Comparison of ENCODE assay signal across 8 cellular contexts in genomic region chr15:91268510-91268909, GRCh38.
DNase-seq lines count a peak whose midpoint lies in the region; ATAC-seq and TF ChIP-seq lines count a peak whose summit lies in the region.

No MANE protein-coding gene starts in this region.

- no peak overlapping the region for H3K9ac ChIP-seq in mesendoderm (ENCODE audit: low read length)

- no peak overlapping the region for H3K56ac ChIP-seq in mesendoderm (ENCODE audit: low read length)

- H4K8ac ChIP-seq in mesendoderm (ENCODE audit: low read depth, low read length) = no peak overlapping the region

- ATAC-seq in HG03520 (IDR thresholded peaks at IDR 0.05; ENCODE audit: unreplicated experiment) (peak; percentile 62), HG02981 (IDR thresholded peaks at IDR 0.05; ENCODE audit: unreplicated experiment) (no peak), GM19324 (IDR thresholded peaks at IDR 0.05; ENCODE audit: low FRiP score, unreplicated experiment) (no peak), HG03045 (IDR thresholded peaks at IDR 0.05; ENCODE audit: unreplicated experiment) (no peak)

- H3K4me2 ChIP-seq in mesendoderm (ENCODE audit: low read length) = no peak overlapping the region

- no peak overlapping the region for H3K18ac ChIP-seq in mesendoderm (ENCODE audit: low read length)

- H3K4me1 ChIP-seq in mesendoderm (ENCODE audit: control insufficient read depth, low read depth, low read length) = no peaks in the 10 kb centered on the region

- no peak overlapping the region for H3K4ac ChIP-seq in mesendoderm (ENCODE audit: low read depth, low read length)

- no peak overlapping the region for H2AK5ac ChIP-seq in mesendoderm (ENCODE audit: low read length)

- no peak overlapping the region for H2BK5ac ChIP-seq in mesendoderm (ENCODE audit: low read length)

- no CpG with 5 or more reads among the region's 11 CpGs for WGBS in mesendoderm (ENCODE audit: extremely low coverage, insufficient coverage, low lambda C conversion rate)

- H3K27ac ChIP-seq in mesendoderm (ENCODE audit: low read depth, low read length) = no peak overlapping the region

- H2BK15ac ChIP-seq in mesendoderm (replicated peaks; ENCODE audit: low read depth) = no peak overlapping the region

- no peaks in the 10 kb centered on the region for H3K27me3 ChIP-seq in mesendoderm (ENCODE audit: insufficient read depth, low read length, poor library complexity)

- H3K4me3 ChIP-seq in WI38 (ENCODE audit: low read depth, low read length) (no peak overlapping the region), mesendoderm (ENCODE audit: low read length) (no peak overlapping the region)

- H4K5ac ChIP-seq in mesendoderm (ENCODE audit: low read length) = no peak overlapping the region

- TF ChIP-seq CTCF in WI38 (IDR thresholded peaks at IDR 0.05; ENCODE audit: low read depth, low read length) = peak; percentile 12; the same call in 1 of the 2 replicates

- no peak overlapping the region for H2BK120ac ChIP-seq in mesendoderm (ENCODE audit: low read depth, low read length)

- no peaks in the 10 kb centered on the region for H3K36me3 ChIP-seq in mesendoderm (ENCODE audit: control insufficient read depth, insufficient read depth, low read length)

- no peak overlapping the region for H3K23ac ChIP-seq in mesendoderm (ENCODE audit: low read length)

- H3K79me2 ChIP-seq in mesendoderm (ENCODE audit: control insufficient read depth, insufficient read depth, low read length) = no peaks in the 10 kb centered on the region

- DNase-seq in DMS53 (lab: John Stamatoyannopoulos, UW) = peak; percentile 15
- no peak for DNase-seq in DMS53 treated with DMSO at 0.1 percent for 48 hours (lab: John Stamatoyannopoulos, UW; ENCODE audit: unreplicated experiment)
- DNase-seq in mesendoderm = peak; percentile 54

- H3K79me1 ChIP-seq in mesendoderm (ENCODE audit: low read length) = no peaks in the 10 kb centered on the region
